1 cellular context compared by ENCODE assay signal in the genomic region with DNA sequence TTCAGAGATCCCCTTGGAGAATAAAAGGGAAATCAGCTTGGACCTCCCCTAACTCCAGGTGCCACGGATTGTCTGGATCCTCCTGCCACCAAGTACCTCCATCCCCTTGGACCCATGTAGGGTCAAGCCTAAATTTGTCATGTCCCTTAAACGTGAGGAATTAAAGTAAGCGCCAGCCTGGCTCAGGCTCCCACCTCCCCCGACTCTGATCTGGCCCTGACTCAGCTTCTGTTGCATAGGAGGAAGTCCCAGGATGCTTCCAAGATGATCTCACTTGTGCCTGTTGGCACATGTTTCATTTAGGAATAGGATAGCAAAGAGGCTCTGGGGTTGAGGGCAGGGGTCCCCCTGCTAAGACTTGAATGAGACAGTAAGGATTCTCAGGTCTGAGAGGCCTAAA.
TF ChIP-seq lines count a peak whose summit lies in the region.

No MANE protein-coding gene starts in this region.

TF ChIP-seq in H1, 55 proteins besides CTCF, POLR2A, EP300 and RAD21 (continued from another document):
- TF ChIP-seq, protein P1, sequence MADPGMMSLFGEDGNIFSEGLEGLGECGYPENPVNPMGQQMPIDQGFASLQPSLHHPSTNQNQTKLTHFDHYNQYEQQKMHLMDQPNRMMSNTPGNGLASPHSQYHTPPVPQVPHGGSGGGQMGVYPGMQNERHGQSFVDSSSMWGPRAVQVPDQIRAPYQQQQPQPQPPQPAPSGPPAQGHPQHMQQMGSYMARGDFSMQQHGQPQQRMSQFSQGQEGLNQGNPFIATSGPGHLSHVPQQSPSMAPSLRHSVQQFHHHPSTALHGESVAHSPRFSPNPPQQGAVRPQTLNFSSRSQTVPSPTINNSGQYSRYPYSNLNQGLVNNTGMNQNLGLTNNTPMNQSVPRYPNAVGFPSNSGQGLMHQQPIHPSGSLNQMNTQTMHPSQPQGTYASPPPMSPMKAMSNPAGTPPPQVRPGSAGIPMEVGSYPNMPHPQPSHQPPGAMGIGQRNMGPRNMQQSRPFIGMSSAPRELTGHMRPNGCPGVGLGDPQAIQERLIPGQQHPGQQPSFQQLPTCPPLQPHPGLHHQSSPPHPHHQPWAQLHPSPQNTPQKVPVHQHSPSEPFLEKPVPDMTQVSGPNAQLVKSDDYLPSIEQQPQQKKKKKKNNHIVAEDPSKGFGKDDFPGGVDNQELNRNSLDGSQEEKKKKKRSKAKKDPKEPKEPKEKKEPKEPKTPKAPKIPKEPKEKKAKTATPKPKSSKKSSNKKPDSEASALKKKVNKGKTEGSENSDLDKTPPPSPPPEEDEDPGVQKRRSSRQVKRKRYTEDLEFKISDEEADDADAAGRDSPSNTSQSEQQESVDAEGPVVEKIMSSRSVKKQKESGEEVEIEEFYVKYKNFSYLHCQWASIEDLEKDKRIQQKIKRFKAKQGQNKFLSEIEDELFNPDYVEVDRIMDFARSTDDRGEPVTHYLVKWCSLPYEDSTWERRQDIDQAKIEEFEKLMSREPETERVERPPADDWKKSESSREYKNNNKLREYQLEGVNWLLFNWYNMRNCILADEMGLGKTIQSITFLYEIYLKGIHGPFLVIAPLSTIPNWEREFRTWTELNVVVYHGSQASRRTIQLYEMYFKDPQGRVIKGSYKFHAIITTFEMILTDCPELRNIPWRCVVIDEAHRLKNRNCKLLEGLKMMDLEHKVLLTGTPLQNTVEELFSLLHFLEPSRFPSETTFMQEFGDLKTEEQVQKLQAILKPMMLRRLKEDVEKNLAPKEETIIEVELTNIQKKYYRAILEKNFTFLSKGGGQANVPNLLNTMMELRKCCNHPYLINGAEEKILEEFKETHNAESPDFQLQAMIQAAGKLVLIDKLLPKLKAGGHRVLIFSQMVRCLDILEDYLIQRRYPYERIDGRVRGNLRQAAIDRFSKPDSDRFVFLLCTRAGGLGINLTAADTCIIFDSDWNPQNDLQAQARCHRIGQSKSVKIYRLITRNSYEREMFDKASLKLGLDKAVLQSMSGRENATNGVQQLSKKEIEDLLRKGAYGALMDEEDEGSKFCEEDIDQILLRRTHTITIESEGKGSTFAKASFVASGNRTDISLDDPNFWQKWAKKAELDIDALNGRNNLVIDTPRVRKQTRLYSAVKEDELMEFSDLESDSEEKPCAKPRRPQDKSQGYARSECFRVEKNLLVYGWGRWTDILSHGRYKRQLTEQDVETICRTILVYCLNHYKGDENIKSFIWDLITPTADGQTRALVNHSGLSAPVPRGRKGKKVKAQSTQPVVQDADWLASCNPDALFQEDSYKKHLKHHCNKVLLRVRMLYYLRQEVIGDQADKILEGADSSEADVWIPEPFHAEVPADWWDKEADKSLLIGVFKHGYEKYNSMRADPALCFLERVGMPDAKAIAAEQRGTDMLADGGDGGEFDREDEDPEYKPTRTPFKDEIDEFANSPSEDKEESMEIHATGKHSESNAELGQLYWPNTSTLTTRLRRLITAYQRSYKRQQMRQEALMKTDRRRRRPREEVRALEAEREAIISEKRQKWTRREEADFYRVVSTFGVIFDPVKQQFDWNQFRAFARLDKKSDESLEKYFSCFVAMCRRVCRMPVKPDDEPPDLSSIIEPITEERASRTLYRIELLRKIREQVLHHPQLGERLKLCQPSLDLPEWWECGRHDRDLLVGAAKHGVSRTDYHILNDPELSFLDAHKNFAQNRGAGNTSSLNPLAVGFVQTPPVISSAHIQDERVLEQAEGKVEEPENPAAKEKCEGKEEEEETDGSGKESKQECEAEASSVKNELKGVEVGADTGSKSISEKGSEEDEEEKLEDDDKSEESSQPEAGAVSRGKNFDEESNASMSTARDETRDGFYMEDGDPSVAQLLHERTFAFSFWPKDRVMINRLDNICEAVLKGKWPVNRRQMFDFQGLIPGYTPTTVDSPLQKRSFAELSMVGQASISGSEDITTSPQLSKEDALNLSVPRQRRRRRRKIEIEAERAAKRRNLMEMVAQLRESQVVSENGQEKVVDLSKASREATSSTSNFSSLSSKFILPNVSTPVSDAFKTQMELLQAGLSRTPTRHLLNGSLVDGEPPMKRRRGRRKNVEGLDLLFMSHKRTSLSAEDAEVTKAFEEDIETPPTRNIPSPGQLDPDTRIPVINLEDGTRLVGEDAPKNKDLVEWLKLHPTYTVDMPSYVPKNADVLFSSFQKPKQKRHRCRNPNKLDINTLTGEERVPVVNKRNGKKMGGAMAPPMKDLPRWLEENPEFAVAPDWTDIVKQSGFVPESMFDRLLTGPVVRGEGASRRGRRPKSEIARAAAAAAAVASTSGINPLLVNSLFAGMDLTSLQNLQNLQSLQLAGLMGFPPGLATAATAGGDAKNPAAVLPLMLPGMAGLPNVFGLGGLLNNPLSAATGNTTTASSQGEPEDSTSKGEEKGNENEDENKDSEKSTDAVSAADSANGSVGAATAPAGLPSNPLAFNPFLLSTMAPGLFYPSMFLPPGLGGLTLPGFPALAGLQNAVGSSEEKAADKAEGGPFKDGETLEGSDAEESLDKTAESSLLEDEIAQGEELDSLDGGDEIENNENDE (IDR thresholded peaks at IDR 0.05; ENCODE audit: insufficient replicate concordance, low read length), result no peak
- TF ChIP-seq TAF1 (IDR thresholded peaks at IDR 0.05; ENCODE audit: low read depth, low read length) (no peak), SAP30 (IDR thresholded peaks at IDR 0.05; ENCODE audit: insufficient read depth, insufficient replicate concordance, low read length) (no peak), NANOG (IDR thresholded peaks at IDR 0.05; ENCODE audit: insufficient read depth, low read depth, low read length, poor library complexity, severe bottlenecking) (no peak), EZH2 (IDR thresholded peaks at IDR 0.05; ENCODE audit: low read depth, low read length, severe bottlenecking) (no peak), ASH2L (IDR thresholded peaks at IDR 0.05; ENCODE audit: low read length) (no peak), BRCA1 (IDR thresholded peaks at IDR 0.05; ENCODE audit: low read depth, low read length) (no peak), FOSL1 (IDR thresholded peaks at IDR 0.05; ENCODE audit: insufficient read depth, low read depth, low read length) (no peak), POLR2AphosphoS5 (IDR thresholded peaks at IDR 0.05; ENCODE audit: low read depth, low read length) (no peak), KDM4A (IDR thresholded peaks at IDR 0.05; ENCODE audit: low read depth, low read length, severe bottlenecking) (no peak)
- TF ChIP-seq, protein P2, sequence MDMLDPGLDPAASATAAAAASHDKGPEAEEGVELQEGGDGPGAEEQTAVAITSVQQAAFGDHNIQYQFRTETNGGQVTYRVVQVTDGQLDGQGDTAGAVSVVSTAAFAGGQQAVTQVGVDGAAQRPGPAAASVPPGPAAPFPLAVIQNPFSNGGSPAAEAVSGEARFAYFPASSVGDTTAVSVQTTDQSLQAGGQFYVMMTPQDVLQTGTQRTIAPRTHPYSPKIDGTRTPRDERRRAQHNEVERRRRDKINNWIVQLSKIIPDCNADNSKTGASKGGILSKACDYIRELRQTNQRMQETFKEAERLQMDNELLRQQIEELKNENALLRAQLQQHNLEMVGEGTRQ (IDR thresholded peaks at IDR 0.05; ENCODE audit: low read length), result no peak
- TF ChIP-seq, protein P3, sequence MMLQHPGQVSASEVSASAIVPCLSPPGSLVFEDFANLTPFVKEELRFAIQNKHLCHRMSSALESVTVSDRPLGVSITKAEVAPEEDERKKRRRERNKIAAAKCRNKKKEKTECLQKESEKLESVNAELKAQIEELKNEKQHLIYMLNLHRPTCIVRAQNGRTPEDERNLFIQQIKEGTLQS (IDR thresholded peaks at IDR 0.05; ENCODE audit: insufficient read depth, low read depth, low read length), result no peak
